10 cellular contexts compared by ENCODE assay signal in genomic region chr1:238485062-238485905, GRCh38.
DNase-seq lines count a peak whose midpoint lies in the region; TF ChIP-seq lines count a peak whose summit lies in the region.
"Had no signal": no experiment of that assay in that cellular context is flagged by ENCODE, and none has a peak within 500 bp of the region (broad histone marks: within the 10 kb centered on the region; RNA-seq: fewer than 3 reads in every experiment).

No MANE protein-coding gene starts in this region.

- no peak for TF ChIP-seq CTCF in neural crest cell (conservative IDR thresholded peaks at IDR 0.05)

- H3K27me3 ChIP-seq in effector memory CD4-positive, alpha-beta T cell (replicated peaks; ENCODE audit: control insufficient read depth, insufficient read depth, low read length, poor library complexity, severe bottlenecking): no peaks in the 10 kb centered on the region

- H3K9me3 ChIP-seq in effector memory CD4-positive, alpha-beta T cell (ENCODE audit: control insufficient read depth, low read length): peaks cover 3% of the 10 kb centered on the region

- POLR2A ChIA-PET in activated CD4-positive, alpha-beta T cell treated with anti-CD3 and anti-CD28 coated beads, Interleukin-2, amount 10 ng/mL, durations not matched to agents 7 days and 5 days (lab: Charles Lee): no interaction called here

- DNase-seq in Daoy (ENCODE audit: low read depth) (peak; percentile 84), NCI-H748 (lab: John Stamatoyannopoulos, UW; ENCODE audit: unreplicated experiment) (peak; percentile 85), dermis blood vessel endothelial cell (peak; percentile 25), neural crest cell (ENCODE audit: low read depth, low spot score) (peak; percentile 18), DMS79 (lab: John Stamatoyannopoulos, UW) (no peak), SIG-M5 (lab: John Stamatoyannopoulos, UW) (no peak)
- DNase-seq in effector memory CD4-positive, alpha-beta T cell: no peak
- no peak for DNase-seq in activated CD4-positive, alpha-beta T cell treated with anti-CD3 and anti-CD28 coated beads, Interleukin-2, amount 10 ng/mL, durations not matched to agents 7 days and 5 days

- peak overlapping the region; percentile 96 for H3K27ac Mint-ChIP-seq in neural crest cell (ENCODE audit: unreplicated experiment)
- no peak overlapping the region for H3K27ac Mint-ChIP-seq in activated CD4-positive, alpha-beta T cell treated with anti-CD3 and anti-CD28 coated beads, Interleukin-2, amount 10 ng/mL, durations not matched to agents 7 days and 5 days
- H3K27ac Mint-ChIP-seq: natural killer cell treated with Interleukin-12 subunit alpha and Interleukin-12 subunit beta and Interleukin-15 and Interleukin-18, amount 100 ng/mL, for 72 hours had no signal

- no peaks in the 10 kb centered on the region for H3K4me1 ChIP-seq in effector memory CD4-positive, alpha-beta T cell (ENCODE audit: control insufficient read depth, insufficient read depth, low read length, poor library complexity, severe bottlenecking)

- peak overlapping the region; percentile 91 for H3K4me3 Mint-ChIP-seq in neural crest cell
- H3K4me3 Mint-ChIP-seq in activated CD4-positive, alpha-beta T cell treated with anti-CD3 and anti-CD28 coated beads, Interleukin-2, amount 10 ng/mL, durations not matched to agents 7 days and 5 days: no peak overlapping the region
- H3K4me3 Mint-ChIP-seq: natural killer cell treated with Interleukin-12 subunit alpha and Interleukin-12 subunit beta and Interleukin-15 and Interleukin-18, amount 100 ng/mL, for 72 hours had no signal

- H3K4me1 Mint-ChIP-seq in neural crest cell: peaks cover 11% of the 10 kb centered on the region
- no peaks in the 10 kb centered on the region for H3K4me1 Mint-ChIP-seq in activated CD4-positive, alpha-beta T cell treated with anti-CD3 and anti-CD28 coated beads, Interleukin-2, amount 10 ng/mL, durations not matched to agents 7 days and 5 days

- H3K36me3 ChIP-seq in effector memory CD4-positive, alpha-beta T cell (ENCODE audit: control insufficient read depth, insufficient read depth, low read length): no peaks in the 10 kb centered on the region

- peaks cover 3% of the 10 kb centered on the region for H3K36me3 Mint-ChIP-seq in neural crest cell (ENCODE audit: low read depth)
- no peaks in the 10 kb centered on the region for H3K36me3 Mint-ChIP-seq in activated CD4-positive, alpha-beta T cell treated with anti-CD3 and anti-CD28 coated beads, Interleukin-2, amount 10 ng/mL, durations not matched to agents 7 days and 5 days (ENCODE audit: low read depth)
- H3K36me3 Mint-ChIP-seq: natural killer cell treated with Interleukin-12 subunit alpha and Interleukin-12 subunit beta and Interleukin-15 and Interleukin-18, amount 100 ng/mL, for 72 hours had no signal

- no peaks in the 10 kb centered on the region for H3K9me3 Mint-ChIP-seq in neural crest cell
- peaks cover 2% of the 10 kb centered on the region for H3K9me3 Mint-ChIP-seq in activated CD4-positive, alpha-beta T cell treated with anti-CD3 and anti-CD28 coated beads, Interleukin-2, amount 10 ng/mL, durations not matched to agents 7 days and 5 days

- H3K27me3 Mint-ChIP-seq in neural crest cell (ENCODE audit: low read depth): no peaks in the 10 kb centered on the region
- no peaks in the 10 kb centered on the region for H3K27me3 Mint-ChIP-seq in activated CD4-positive, alpha-beta T cell treated with anti-CD3 and anti-CD28 coated beads, Interleukin-2, amount 10 ng/mL, durations not matched to agents 7 days and 5 days
- H3K27me3 Mint-ChIP-seq: natural killer cell treated with Interleukin-12 subunit alpha and Interleukin-12 subunit beta and Interleukin-15 and Interleukin-18, amount 100 ng/mL, for 72 hours had no signal

- CTCF ChIA-PET in activated CD4-positive, alpha-beta T cell treated with anti-CD3 and anti-CD28 coated beads, Interleukin-2, amount 10 ng/mL, durations not matched to agents 7 days and 5 days (lab: Charles Lee): no interaction called here

- H3K4me3 ChIP-seq in effector memory CD4-positive, alpha-beta T cell (ENCODE audit: insufficient read depth, low read depth, low read length, poor library complexity, severe bottlenecking): no peak overlapping the region

- H3K27ac ChIP-seq in effector memory CD4-positive, alpha-beta T cell (ENCODE audit: insufficient read depth, low read length, poor library complexity, severe bottlenecking): no peak overlapping the region
- H3K27ac ChIP-seq: KMS-11 had no signal

Comparison
In these comparisons a context has a peak if more than half of its experiments do, and no peak if none do; other contexts are left out.
1. DNase-seq: peak in Daoy (single experiment), NCI-H748 (single experiment), dermis blood vessel endothelial cell (single experiment) and neural crest cell (single experiment); none in effector memory CD4-positive, alpha-beta T cell (0 of 3), activated CD4-positive, alpha-beta T cell treated with anti-CD3 and anti-CD28 coated beads, Interleukin-2, amount 10 ng/mL, durations not matched to agents 7 days and 5 days (single experiment), DMS79 (single experiment) and SIG-M5 (single experiment).